10 cellular contexts compared by ENCODE assay signal in the genomic region with DNA sequence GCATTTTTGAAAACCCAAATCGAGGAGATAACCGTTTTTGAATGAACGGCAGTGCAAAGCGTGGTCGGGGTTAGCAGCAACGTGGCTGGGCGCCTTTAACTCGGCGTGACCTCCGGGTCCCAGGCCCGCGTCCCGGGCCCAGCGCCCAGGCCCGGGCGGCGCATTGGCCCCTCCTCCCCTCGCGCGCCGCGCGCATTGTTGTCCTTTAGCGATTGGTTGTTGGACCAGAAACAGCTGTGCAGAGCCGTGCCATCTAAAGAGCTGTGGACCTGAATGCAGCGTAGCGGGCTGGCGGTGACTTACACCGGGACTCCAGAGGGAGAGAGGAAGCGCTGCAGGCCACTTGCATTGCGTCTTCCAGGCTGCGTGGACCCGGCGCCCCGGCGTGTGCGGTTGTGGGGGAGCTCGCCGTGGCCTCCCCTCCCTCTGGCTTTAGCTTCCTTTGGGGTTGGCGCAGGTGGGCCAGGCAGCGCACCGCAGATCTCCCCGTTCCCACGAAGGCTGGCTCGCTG. TPM values are rescaled to one million over a fixed set of nuclear protein-coding genes. Genes with fewer than 3 reads are reported as not detected.
DNase-seq lines count a peak whose midpoint lies in the region; ATAC-seq, FAIRE-seq and TF ChIP-seq lines count a peak whose summit lies in the region.
"Had no signal": no experiment of that assay in that cellular context is flagged by ENCODE, and none has a peak within 500 bp of the region (broad histone marks: within the 10 kb centered on the region; RNA-seq: fewer than 3 reads in every experiment).

A gene with protein sequence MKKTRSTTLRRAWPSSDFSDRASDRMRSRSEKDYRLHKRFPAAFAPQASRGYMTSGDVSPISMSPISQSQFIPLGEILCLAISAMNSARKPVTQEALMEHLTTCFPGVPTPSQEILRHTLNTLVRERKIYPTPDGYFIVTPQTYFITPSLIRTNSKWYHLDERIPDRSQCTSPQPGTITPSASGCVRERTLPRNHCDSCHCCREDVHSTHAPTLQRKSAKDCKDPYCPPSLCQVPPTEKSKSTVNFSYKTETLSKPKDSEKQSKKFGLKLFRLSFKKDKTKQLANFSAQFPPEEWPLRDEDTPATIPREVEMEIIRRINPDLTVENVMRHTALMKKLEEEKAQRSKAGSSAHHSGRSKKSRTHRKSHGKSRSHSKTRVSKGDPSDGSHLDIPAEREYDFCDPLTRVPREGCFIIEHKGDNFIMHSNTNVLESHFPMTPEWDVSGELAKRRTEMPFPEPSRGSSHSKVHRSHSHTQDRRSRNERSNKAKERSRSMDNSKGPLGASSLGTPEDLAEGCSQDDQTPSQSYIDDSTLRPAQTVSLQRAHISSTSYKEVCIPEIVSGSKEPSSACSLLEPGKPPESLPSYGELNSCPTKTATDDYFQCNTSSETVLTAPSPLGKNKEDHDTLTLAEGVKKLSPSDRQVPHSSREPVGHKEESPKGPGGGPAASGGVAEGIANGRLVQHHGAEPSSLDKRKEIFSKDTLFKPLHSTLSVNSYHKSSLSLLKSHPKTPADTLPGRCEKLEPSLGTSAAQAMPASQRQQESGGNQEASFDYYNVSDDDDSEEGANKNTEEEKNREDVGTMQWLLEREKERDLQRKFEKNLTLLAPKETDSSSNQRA (N-terminal part only) (plus strand): TSS at position 227 of the 512 bp plus-strand sequence. CDS start 1,484 bp downstream, outside the sequence.

- peaks cover 24% of the 10 kb centered on the region for H3K27me3 ChIP-seq in endodermal cell (ENCODE audit: control insufficient read depth, insufficient read depth, low read length, poor library complexity, severe bottlenecking)

- no peak for FAIRE-seq in HTR-8/SVneo (lab: Jason Lieb, UNC)
- FAIRE-seq: GM18507 had no signal

- H3K27ac ChIP-seq in SK-N-MC (no peak within 1 kb of the TSS), endodermal cell (ENCODE audit: low read depth, low read length) (peak within 1 kb of the TSS; percentile 96)
- H3K27ac ChIP-seq: epithelial cell of prostate had no signal

- H3K36me3 ChIP-seq in SK-N-MC (ENCODE audit: insufficient read depth, low read length), result no peaks in the 10 kb centered on the region
- H3K36me3 ChIP-seq in endodermal cell (ENCODE audit: control insufficient read depth, insufficient read depth, low read length), result no peaks in the 10 kb centered on the region

- peak within 1 kb of the TSS; percentile 59 for H3K4me3 Mint-ChIP-seq in endodermal cell

- H3K9me3 Mint-ChIP-seq in endodermal cell, result peaks cover 14% of the 10 kb centered on the region

- H3K9ac ChIP-seq in SK-N-MC (ENCODE audit: insufficient read length) (peak within 1 kb of the TSS; percentile 54), endodermal cell (ENCODE audit: extremely low read depth, low read length, poor library complexity, severe bottlenecking) (peak within 1 kb of the TSS; percentile 19)

- peak within 1 kb of the TSS; percentile 95 for H3K4me3 ChIP-seq in SK-N-MC
- H3K4me3 ChIP-seq in endodermal cell (ENCODE audit: low read length), result peak within 1 kb of the TSS; percentile 83

- peak within 1 kb of the TSS; percentile 55 for H3K27ac Mint-ChIP-seq in endodermal cell

- H3K4me1 ChIP-seq in endodermal cell (ENCODE audit: control insufficient read depth, insufficient read depth, low read length), result no peaks in the 10 kb centered on the region

- no peaks in the 10 kb centered on the region for H3K36me3 Mint-ChIP-seq in endodermal cell (ENCODE audit: low read depth)

- H3K9me3 ChIP-seq in SK-N-MC (ENCODE audit: low read depth, low read length) (no peaks in the 10 kb centered on the region), endodermal cell (ENCODE audit: control insufficient read depth, low read length) (no peaks in the 10 kb centered on the region)

- peaks cover 19% of the 10 kb centered on the region for H3K27me3 Mint-ChIP-seq in endodermal cell (ENCODE audit: insufficient read depth)

- TF ChIP-seq CTCF in endodermal cell (conservative IDR thresholded peaks at IDR 0.05), result no peak

- DNase-seq in AG08396 (ENCODE audit: low spot score), result peak; percentile 64
- DNase-seq in HTR-8/SVneo (ENCODE audit: insufficient read length, low spot score), result peak; percentile 53
- DNase-seq in SK-N-MC (ENCODE audit: low read depth, low spot score), result peak; percentile 5
- peak; percentile 92 for DNase-seq in endodermal cell
- peak; percentile 85 for DNase-seq in medulla oblongata (ENCODE audit: extremely low spot score)
- DNase-seq in superior temporal gyrus (ENCODE audit: extremely low spot score), result peak; percentile 91
- DNase-seq in activated CD4-positive, CD25-positive, alpha-beta regulatory T cell (lab: John Stamatoyannopoulos, UW), result no peak

- WGBS in endodermal cell (ENCODE audit: insufficient coverage in 1 of 2, insufficient read length in 1 of 2), 2 experiments, result 1 to 2% methylated on average over 11 to 45 of the region's 45 CpGs

- peaks cover 18% of the 10 kb centered on the region for H3K4me1 Mint-ChIP-seq in endodermal cell

- no peak for ATAC-seq in HG03139 (IDR thresholded peaks at IDR 0.05; ENCODE audit: unreplicated experiment)

RNA-seq across cellular contexts. Expression of the gene that starts here (rescaled TPM):
- total RNA-seq in endodermal cell, result 10 to 100 TPM in 1 of 2 donors, 1 to 10 TPM in 1; 8.5 to 13.1 TPM
- polyA plus RNA-seq in endodermal cell (2013, experiment 1 of 2), result 29.3 TPM
- polyA plus RNA-seq in endodermal cell (2013, experiment 2 of 2), result 27.2 TPM

Comparison
In these comparisons a context has a peak if more than half of its experiments do, and no peak if none do; other contexts are left out.
1. DNase-seq: peak in AG08396 (single experiment), HTR-8/SVneo (single experiment), SK-N-MC (single experiment), endodermal cell (single experiment), medulla oblongata (single experiment) and superior temporal gyrus (single experiment); none in activated CD4-positive, CD25-positive, alpha-beta regulatory T cell (0 of 4).